In genomic region chr2:230311634-230312033, GRCh38 we compare ENCODE assay signal across 1 cellular context. TPM values are rescaled to one million over a fixed set of nuclear protein-coding genes. Genes with fewer than 3 reads are reported as not detected.
"Had no signal": no experiment of that assay in that cellular context is flagged by ENCODE, and none has a peak within 500 bp of the region (broad histone marks: within the 10 kb centered on the region; RNA-seq: fewer than 3 reads in every experiment).

No MANE protein-coding gene starts in this region.

RNA-seq across cellular contexts. Expression of gene SP140L, which starts 15.4 kb away (rescaled TPM):
- polyA plus RNA-seq: neural cell had no signal
